Comparison of ENCODE assay signal across 15 cellular contexts in the genomic region with DNA sequence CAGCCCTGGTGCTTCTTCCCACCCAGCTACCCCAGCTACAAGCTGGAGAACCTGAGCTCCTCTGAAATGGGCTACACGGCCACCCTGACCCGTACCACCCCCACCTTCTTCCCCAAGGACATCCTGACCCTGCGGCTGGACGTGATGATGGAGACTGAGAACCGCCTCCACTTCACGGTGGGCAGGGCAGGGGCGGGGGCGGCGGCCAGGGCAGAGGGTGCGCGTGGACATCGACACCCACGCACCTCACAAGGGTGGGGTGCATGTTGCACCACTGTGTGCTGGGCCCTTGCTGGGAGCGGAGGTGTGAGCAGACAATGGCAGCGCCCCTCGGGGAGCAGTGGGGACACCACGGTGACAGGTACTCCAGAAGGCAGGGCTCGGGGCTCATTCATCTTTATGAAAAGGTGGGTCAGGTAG.
"Had no signal": no experiment of that assay in that cellular context is flagged by ENCODE, and none has a peak within 500 bp of the region (broad histone marks: within the 10 kb centered on the region; RNA-seq: fewer than 3 reads in every experiment).

No MANE protein-coding gene starts in this region.

- DNase-seq: activated T-cell treated with anti-CD3 and anti-CD28 coated beads, Interleukin-2, amount 50 U/mL, for 24 hours; central memory CD4-positive, alpha-beta T cell; effector memory CD4-positive, alpha-beta T cell; occipital lobe; stimulated activated CD4-positive, alpha-beta T cell treated with anti-CD3 and anti-CD28 coated beads, Interleukin-4, amount 100 ng/mL, for 24 hours; T-helper 9 cell had no signal

- H3K36me3 ChIP-seq: transverse colon had no signal

- H3K4me3 ChIP-seq: hepatocyte, mucosa of descending colon, stomach, suprapubic skin, transverse colon, vagina had no signal

- H3K27ac ChIP-seq: hepatocyte, stomach, suprapubic skin, transverse colon, vagina had no signal

- H3K9me3 ChIP-seq: mucosa of descending colon, stomach, suprapubic skin, transverse colon, vagina had no signal

- H3K27me3 ChIP-seq: hepatocyte, stomach, suprapubic skin, transverse colon, vagina had no signal

- ATAC-seq: activated naive CD4-positive, alpha-beta T cell treated with anti-CD3 and anti-CD28 coated beads, Interleukin-2, amount 50 U/mL, for 72 hours; activated T-helper 17 cell treated with anti-CD3 and anti-CD28 coated beads, Interleukin-2, amount 50 U/mL, for 72 hours; mucosa of descending colon; WTC11 had no signal
